ENCODE assay signal across 8 cellular contexts in the genomic region with DNA sequence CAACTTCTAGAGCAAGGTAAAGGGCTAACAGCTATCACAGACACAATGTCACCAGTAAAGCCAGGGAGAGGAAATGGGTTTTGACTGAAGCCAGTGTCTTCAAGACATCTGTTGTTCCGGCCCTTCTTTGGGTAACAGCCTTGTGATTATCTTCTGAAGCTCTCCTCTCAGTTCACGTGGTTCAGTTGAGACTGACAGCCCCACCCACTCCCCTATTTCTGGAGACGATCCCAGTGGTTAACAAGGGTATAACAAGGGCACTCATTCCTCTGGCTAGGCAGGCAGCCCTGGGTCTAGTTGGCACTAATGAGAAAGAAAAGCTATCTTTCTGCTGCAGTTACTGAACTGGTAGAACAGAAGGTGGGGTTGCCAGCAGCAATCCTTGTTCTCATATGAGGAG. TPM values are rescaled to one million over a fixed set of nuclear protein-coding genes. Genes with fewer than 3 reads are reported as not detected.
DNase-seq lines count a peak whose midpoint lies in the region; ATAC-seq and TF ChIP-seq lines count a peak whose summit lies in the region.

No MANE protein-coding gene starts in this region.

- H3K27me3 Mint-ChIP-seq in type B pancreatic cell, result no peaks in the 10 kb centered on the region

- H3K9me3 ChIP-seq in NT2/D1 (ENCODE audit: insufficient read depth, low read length), result no peaks in the 10 kb centered on the region; the same call in 1 of the 2 replicates

- H3K4me1 Mint-ChIP-seq in type B pancreatic cell (ENCODE audit: unreplicated experiment), result peaks cover 12% of the 10 kb centered on the region

- peak overlapping the region; percentile 36 for H3K27ac Mint-ChIP-seq in type B pancreatic cell

- peak; percentile 17 for DNase-seq in AG10803 (ENCODE audit: low read depth)
- peak; percentile 46 for DNase-seq in NT2/D1 (ENCODE audit: low read depth, low spot score)
- DNase-seq in activated T-cell treated with anti-CD3 and anti-CD28 coated beads for 48 hours (ENCODE audit: low read depth), result peak; percentile 46
- DNase-seq in fibroblast of gingiva (ENCODE audit: low read depth), result peak; percentile 9
- DNase-seq in nucleus accumbens (lab: John Stamatoyannopoulos, UW), result peak in 48 of 56 donors; percentile 4 to 72 (median 30)
- DNase-seq in type B pancreatic cell (ENCODE audit: extremely low spot score, unreplicated experiment), result no peak

- TF ChIP-seq CTCF in AG10803 (conservative IDR thresholded peaks at IDR 0.05; ENCODE audit: low read length) (no peak), type B pancreatic cell (conservative IDR thresholded peaks at IDR 0.05) (peak; percentile 57)

- H3K4me1 ChIP-seq in NT2/D1 (ENCODE audit: insufficient read depth, insufficient read length), result no peaks in the 10 kb centered on the region

- H3K36me3 ChIP-seq in NT2/D1 (ENCODE audit: insufficient read depth, insufficient read length, low read length), result no peaks in the 10 kb centered on the region

- no peak overlapping the region for H3K4me3 ChIP-seq in AG10803 (ENCODE audit: low read length)
- H3K4me3 ChIP-seq in NT2/D1 (ENCODE audit: insufficient read length, low read depth), result no peak overlapping the region

- H3K9me3 Mint-ChIP-seq in type B pancreatic cell, result no peaks in the 10 kb centered on the region

- peaks cover 5% of the 10 kb centered on the region for H3K36me3 Mint-ChIP-seq in type B pancreatic cell

- ATAC-seq in GM18867 (IDR thresholded peaks at IDR 0.05; ENCODE audit: unreplicated experiment) (peak; percentile 71), HG03060 (IDR thresholded peaks at IDR 0.05; ENCODE audit: low read depth, unreplicated experiment) (peak; percentile 58)

- no peaks in the 10 kb centered on the region for H3K27me3 ChIP-seq in NT2/D1 (ENCODE audit: insufficient read depth, insufficient read length)

- H3K9ac ChIP-seq in NT2/D1 (ENCODE audit: insufficient read length, low read depth), result no peak overlapping the region

- H3K4me3 Mint-ChIP-seq in type B pancreatic cell, result no peak overlapping the region

RNA-seq across cellular contexts. Expression of gene GNPTAB, which starts 6.9 kb away (rescaled TPM):
- 29.4 and 39.0 TPM in 2 replicates for total RNA-seq in type B pancreatic cell (ENCODE audit: low replicate concordance)

RNA-seq across cellular contexts. Expression of gene DRAM1, which starts 53.5 kb away (rescaled TPM):
- total RNA-seq in type B pancreatic cell (ENCODE audit: low replicate concordance), result 12.5 and 20.6 TPM in 2 replicates
